ENCODE assay signal across 8 cellular contexts in genomic region chr20:50728981-50729874, GRCh38. TPM values are rescaled to one million over a fixed set of nuclear protein-coding genes. Genes with fewer than 3 reads are reported as not detected.
DNase-seq lines count a peak whose midpoint lies in the region; ATAC-seq and TF ChIP-seq lines count a peak whose summit lies in the region.
"Had no signal": no experiment of that assay in that cellular context is flagged by ENCODE, and none has a peak within 500 bp of the region (broad histone marks: within the 10 kb centered on the region; RNA-seq: fewer than 3 reads in every experiment).

No MANE protein-coding gene starts in this region.

- H3K9me3 ChIP-seq in liver (ENCODE audit: control insufficient read depth in 4 of 4, low read length in 3 of 4) (no peaks in the 10 kb centered on the region), testis (no peaks in the 10 kb centered on the region)

- no peaks in the 10 kb centered on the region for H3K36me3 Mint-ChIP-seq in activated T-helper 17 cell treated with anti-CD3 and anti-CD28 coated beads, Interleukin-2, amount 50 U/mL, for 72 hours (ENCODE audit: low read depth)
- peaks cover 1% of the 10 kb centered on the region for H3K36me3 Mint-ChIP-seq in activated CD8-positive, alpha-beta T cell treated with anti-CD3 and anti-CD28 coated beads for 36 hours (ENCODE audit: low read depth)

- H3K9ac ChIP-seq in liver (ENCODE audit: low read depth in 1 of 2, low read length in 2 of 2): no peak overlapping the region

- TF ChIP-seq CTCF in liver (IDR thresholded peaks at IDR 0.05; ENCODE audit: low read depth, low read length, missing input control) (no peak), testis (IDR thresholded peaks at IDR 0.05) (no peak)
- no peak for TF ChIP-seq CTCF in activated CD8-positive, alpha-beta T cell treated with anti-CD3 and anti-CD28 coated beads for 36 hours (IDR thresholded peaks at IDR 0.05)

- peak overlapping the region; percentile 83 for H3K4me3 Mint-ChIP-seq in activated T-helper 17 cell treated with anti-CD3 and anti-CD28 coated beads, Interleukin-2, amount 50 U/mL, for 72 hours
- H3K4me3 Mint-ChIP-seq in activated CD8-positive, alpha-beta T cell treated with anti-CD3 and anti-CD28 coated beads for 36 hours: no peak overlapping the region

- 76% methylated on average over 11 of the region's 11 CpGs for WGBS in liver
- WGBS in testis, 2 donors: 70 to 76% methylated on average over 11 of the region's 11 CpGs

- no peak for TF ChIP-seq POLR2A in testis (IDR thresholded peaks at IDR 0.05)

- H3K27ac Mint-ChIP-seq in activated T-helper 17 cell treated with anti-CD3 and anti-CD28 coated beads, Interleukin-2, amount 50 U/mL, for 72 hours: no peak overlapping the region
- no peak overlapping the region for H3K27ac Mint-ChIP-seq in activated CD8-positive, alpha-beta T cell treated with anti-CD3 and anti-CD28 coated beads for 36 hours

- DNase-seq in HT-29 (ENCODE audit: low spot score): peak; percentile 97
- DNase-seq in testis: peak; percentile 13
- no peak for DNase-seq in activated CD8-positive, alpha-beta T cell treated with anti-CD3 and anti-CD28 coated beads for 36 hours
- DNase-seq in activated naive CD4-positive, alpha-beta T cell treated with anti-CD3 and anti-CD28 coated beads, Interleukin-2, amount 50 U/mL, for 16 hours: no peak
- DNase-seq: retina had no signal

- no peaks in the 10 kb centered on the region for H3K9me3 Mint-ChIP-seq in activated T-helper 17 cell treated with anti-CD3 and anti-CD28 coated beads, Interleukin-2, amount 50 U/mL, for 72 hours
- H3K9me3 Mint-ChIP-seq in activated CD8-positive, alpha-beta T cell treated with anti-CD3 and anti-CD28 coated beads for 36 hours: no peaks in the 10 kb centered on the region

- CTCF ChIA-PET in activated CD8-positive, alpha-beta T cell treated with anti-CD3 and anti-CD28 coated beads for 36 hours (lab: Charles Lee): interaction anchor here (0.9 to 3.6 kb wide), 3 partner anchors 20 to 94 kb away, joined by 3 to 13 read pairs (median 3); no protein-coding TSS in a partner anchor

- intact Hi-C loops in testis (cut with DNase I; ENCODE audit: low total_unique reads): no loop called here
- intact Hi-C loops in activated CD8-positive, alpha-beta T cell treated with anti-CD3 and anti-CD28 coated beads for 36 hours (cut with micrococcal nuclease): no loop called here

- H3K4me1 Mint-ChIP-seq in activated T-helper 17 cell treated with anti-CD3 and anti-CD28 coated beads, Interleukin-2, amount 50 U/mL, for 72 hours: peaks cover 6% of the 10 kb centered on the region
- H3K4me1 Mint-ChIP-seq in activated CD8-positive, alpha-beta T cell treated with anti-CD3 and anti-CD28 coated beads for 36 hours (ENCODE audit: low read depth): peaks cover 27% of the 10 kb centered on the region

- H3K36me3 ChIP-seq in liver (ENCODE audit: control insufficient read depth in 4 of 4, insufficient read depth in 3 of 4, low read depth in 1 of 4, low read length in 3 of 4): no peaks in the 10 kb centered on the region
- H3K36me3 ChIP-seq in testis (ENCODE audit: low read depth, missing control alignments): no peaks in the 10 kb centered on the region

- H3K4me3 ChIP-seq in liver (ENCODE audit: low read depth in 1 of 3, low read length in 3 of 3) (no peak overlapping the region), testis (no peak overlapping the region)

- no peak for ATAC-seq in activated T-helper 17 cell treated with anti-CD3 and anti-CD28 coated beads, Interleukin-2, amount 50 U/mL, for 72 hours (replicated peaks)
- no peak for ATAC-seq in activated CD8-positive, alpha-beta T cell treated with anti-CD3 and anti-CD28 coated beads for 36 hours
- no peak for ATAC-seq in HG02884 (IDR thresholded peaks at IDR 0.05; ENCODE audit: unreplicated experiment)

- H3K27me3 ChIP-seq in liver (ENCODE audit: control insufficient read depth in 4 of 4, insufficient read depth in 4 of 4, low read length in 3 of 4): no peaks in the 10 kb centered on the region
- H3K27me3 ChIP-seq in testis: no peaks in the 10 kb centered on the region

- no peaks in the 10 kb centered on the region for H3K27me3 Mint-ChIP-seq in activated T-helper 17 cell treated with anti-CD3 and anti-CD28 coated beads, Interleukin-2, amount 50 U/mL, for 72 hours
- no peaks in the 10 kb centered on the region for H3K27me3 Mint-ChIP-seq in activated CD8-positive, alpha-beta T cell treated with anti-CD3 and anti-CD28 coated beads for 36 hours

- TF ChIP-seq RAD21 in liver (IDR thresholded peaks at IDR 0.05): no peak

- POLR2A ChIA-PET in activated CD8-positive, alpha-beta T cell treated with anti-CD3 and anti-CD28 coated beads for 36 hours (lab: Charles Lee): no interaction called here

- H3K4me1 ChIP-seq in liver (ENCODE audit: control insufficient read depth in 4 of 4, insufficient read depth in 4 of 4, low read length in 3 of 4) (peaks cover 12 to 64% (median 37%) of the 10 kb centered on the region in 4 donors), testis (peaks cover 19% of the 10 kb centered on the region)

- peak overlapping the region; percentile 70 to 87 for H3K27ac ChIP-seq in liver (ENCODE audit: low read depth in 1 of 2, low read length in 2 of 2)
- peak overlapping the region in 1 of 2 donors; percentile 85 for H3K27ac ChIP-seq in testis

TF ChIP-seq in liver, 16 proteins besides CTCF, POLR2A, EP300 and RAD21 (continues in another document):
- TF ChIP-seq NR2F2 (IDR thresholded peaks at IDR 0.05) (no peak), YY1 (IDR thresholded peaks at IDR 0.05) (no peak), MAX (IDR thresholded peaks at IDR 0.05) (no peak), SP1 (IDR thresholded peaks at IDR 0.05) (no peak), RXRA (IDR thresholded peaks at IDR 0.05) (no peak), EGR1 (IDR thresholded peaks at IDR 0.05; ENCODE audit: low read depth in 2 of 2) (no peak), HNF4A (conservative IDR thresholded peaks at IDR 0.05) (no peak), FOXA1 (IDR thresholded peaks at IDR 0.05) (no peak), ZBTB33 (IDR thresholded peaks at IDR 0.05) (no peak), GABPA (IDR thresholded peaks at IDR 0.05 in 1 of 2, conservative IDR thresholded peaks at IDR 0.05 in 1 of 2) (no peak), REST (IDR thresholded peaks at IDR 0.05) (no peak), JUND (IDR thresholded peaks at IDR 0.05) (no peak), TAF1 (conservative IDR thresholded peaks at IDR 0.05) (no peak), FOXA2 (IDR thresholded peaks at IDR 0.05) (no peak)

RNA-seq across cellular contexts. Expression of gene PARD6B, which starts 2.2 kb away (rescaled TPM):
- total RNA-seq in HT-29 (2014; rRNA removed; shearing (Covaris generic)): 23.7 and 29.9 TPM in 2 replicates
- 1 to 10 TPM; 3.2 to 7.8 TPM for total RNA-seq in activated T-helper 17 cell treated with anti-CD3 and anti-CD28 coated beads, Interleukin-2, amount 50 U/mL, for 72 hours
- total RNA-seq in liver (1 to 10 TPM; 6.2 to 8.8 TPM), testis (10 to 100 TPM; 15.4 to 17.0 TPM)
- polyA plus RNA-seq in liver (1 to 10 TPM; 1.2 to 5.7 TPM), testis (ENCODE audit: insufficient read depth, low read depth, low replicate concordance) (3.8 TPM)
- 1 to 10 TPM; 4.7 to 6.6 TPM for total RNA-seq in activated CD8-positive, alpha-beta T cell treated with anti-CD3 and anti-CD28 coated beads for 36 hours

RNA-seq across cellular contexts. Expression of gene RIPOR3, which starts 37.9 kb away (rescaled TPM):
- 0.31 and 0.39 TPM in 2 replicates for total RNA-seq in HT-29 (2014; rRNA removed; shearing (Covaris generic))
- not detected for total RNA-seq in activated T-helper 17 cell treated with anti-CD3 and anti-CD28 coated beads, Interleukin-2, amount 50 U/mL, for 72 hours
- total RNA-seq in liver: 10 to 100 TPM; 23.8 to 90.3 TPM
- 1 to 10 TPM; 5.6 to 8.9 TPM for polyA plus RNA-seq in liver
- total RNA-seq in testis: 10 to 100 TPM; 22.1 to 26.9 TPM
- 11.3 TPM for polyA plus RNA-seq in testis (ENCODE audit: insufficient read depth, low read depth, low replicate concordance)
- not detected for total RNA-seq in activated CD8-positive, alpha-beta T cell treated with anti-CD3 and anti-CD28 coated beads for 36 hours

Comparison
In these comparisons a context has a peak if more than half of its experiments do, and no peak if none do; other contexts are left out.
1. DNase-seq: peak in HT-29 (single experiment) and testis (single experiment); none in activated CD8-positive, alpha-beta T cell treated with anti-CD3 and anti-CD28 coated beads for 36 hours (single experiment) and activated naive CD4-positive, alpha-beta T cell treated with anti-CD3 and anti-CD28 coated beads, Interleukin-2, amount 50 U/mL, for 16 hours (single experiment).
2. RNA of gene RIPOR3, which starts 37.9 kb away (total RNA-seq): 23.8 to 90.3 TPM in liver and 22.1 to 26.9 TPM in testis; 0.31 to 0.39 TPM in HT-29, not detected in activated T-helper 17 cell treated with anti-CD3 and anti-CD28 coated beads, Interleukin-2, amount 50 U/mL, for 72 hours and not detected in activated CD8-positive, alpha-beta T cell treated with anti-CD3 and anti-CD28 coated beads for 36 hours; every median in the first group is over 10 times any median in the second.